8 cellular contexts compared by ENCODE assay signal in genomic region chr7:726854-727103, GRCh38. TPM values are rescaled to one million over a fixed set of nuclear protein-coding genes. Genes with fewer than 3 reads are reported as not detected.
DNase-seq lines count a peak whose midpoint lies in the region; ATAC-seq and TF ChIP-seq lines count a peak whose summit lies in the region.

No MANE protein-coding gene starts in this region.

- in situ Hi-C loops in astrocyte of the cerebellum (cut with HindIII; ENCODE audit: low sequenced_read_pairs), result no loop called here

- H3K4me1 ChIP-seq in lower lobe of right lung, result peaks cover 21% of the 10 kb centered on the region

- no peaks in the 10 kb centered on the region for H3K27me3 ChIP-seq in lower lobe of right lung (ENCODE audit: low read depth)

- peak overlapping the region; percentile 83 for H3K27ac ChIP-seq in lower lobe of right lung

- intact Hi-C loops in lower lobe of right lung (cut with DNase I), result no loop called here

- no peak for DNase-seq in GM12864 (ENCODE audit: low read depth)
- DNase-seq in astrocyte of the cerebellum (ENCODE audit: low read depth), result no peak
- DNase-seq in lower lobe of right lung, result no peak
- no peak for DNase-seq in NCI-H2081 (lab: John Stamatoyannopoulos, UW)
- DNase-seq in HCEC 1CT, result no peak
- no peak for DNase-seq in activated effector memory CD4-positive, alpha-beta T cell treated with anti-CD3 and anti-CD28 coated beads, Interleukin-2, amount 50 U/mL, for 16 hours
- DNase-seq in NCI-H2107 treated with DMSO at 0.1 percent for 48 hours (lab: John Stamatoyannopoulos, UW; ENCODE audit: unreplicated experiment), result no peak

- H3K4me3 ChIP-seq in GM12864 (ENCODE audit: low read depth, low read length), result peak overlapping the region; percentile 90
- H3K4me3 ChIP-seq in astrocyte of the cerebellum (ENCODE audit: low read depth, low read length), result peak overlapping the region; percentile 47
- peak overlapping the region; percentile 72 for H3K4me3 ChIP-seq in lower lobe of right lung

- peaks cover 23% of the 10 kb centered on the region for H3K36me3 ChIP-seq in lower lobe of right lung

- ATAC-seq in HG02981 (IDR thresholded peaks at IDR 0.05; ENCODE audit: unreplicated experiment) (peak; percentile 18), lower lobe of right lung (peak in 1 of 2 donors; percentile 29)

- H3K9me3 ChIP-seq in lower lobe of right lung, result no peaks in the 10 kb centered on the region

- TF ChIP-seq CTCF in GM12864 (IDR thresholded peaks at IDR 0.05; ENCODE audit: low read depth, low read length, missing control alignments), result no peak
- TF ChIP-seq CTCF in astrocyte of the cerebellum (IDR thresholded peaks at IDR 0.05; ENCODE audit: low read depth, low read length, missing control alignments), result no peak
- TF ChIP-seq CTCF in lower lobe of right lung (IDR thresholded peaks at IDR 0.05), result no peak

RNA-seq across cellular contexts. Expression of gene DNAAF5, which starts 0.3 kb away (rescaled TPM):
- 22.4 TPM for total RNA-seq in lower lobe of right lung

RNA-seq across cellular contexts. Expression of gene PRKAR1B, which starts 0.3 kb away (rescaled TPM):
- 16.8 TPM for total RNA-seq in lower lobe of right lung
